ENCODE assay signal across 25 cellular contexts in the genomic region with DNA sequence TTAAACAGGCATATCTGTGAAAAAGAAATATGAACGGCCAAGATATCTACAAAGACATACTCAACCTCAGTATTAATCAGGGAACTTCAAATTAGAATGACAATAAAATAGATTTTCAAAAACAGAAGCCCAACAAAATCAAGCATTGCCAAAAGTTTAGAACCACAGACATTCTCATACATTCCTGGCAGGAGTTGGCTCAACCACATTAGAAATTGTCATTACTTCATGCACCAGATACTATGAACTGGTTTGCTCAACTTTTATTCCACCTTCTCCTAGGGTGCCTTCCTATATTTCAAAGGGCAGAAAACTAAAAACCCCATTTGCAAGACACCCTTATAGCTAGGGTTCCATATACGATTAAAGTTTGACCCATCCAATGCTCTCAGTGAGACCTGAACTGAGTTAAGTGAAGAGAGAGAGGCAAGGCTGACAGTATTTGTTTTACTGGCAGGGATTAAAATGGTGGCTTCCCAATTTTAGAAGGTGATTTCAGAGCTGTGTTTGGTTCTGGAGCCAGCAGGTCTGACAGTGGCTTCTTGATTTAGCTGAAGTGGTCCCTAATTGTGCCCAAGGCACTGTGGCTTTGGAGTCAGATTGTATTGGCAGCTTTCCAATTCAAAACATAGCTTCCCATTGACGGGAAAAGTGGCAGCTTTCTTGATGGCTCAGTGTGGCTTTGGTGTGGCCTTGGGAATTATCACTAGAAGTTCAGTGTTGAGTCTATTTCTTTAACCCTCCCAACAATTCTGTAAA.
A peak's percentile ranks its signal among the peaks of the same experiment; 100 is the strongest.
DNase-seq lines count a peak whose midpoint lies in the region; ATAC-seq, FAIRE-seq and TF ChIP-seq lines count a peak whose summit lies in the region.
"Had no signal": no experiment of that assay in that cellular context is flagged by ENCODE, and none has a peak within 500 bp of the region (broad histone marks: within the 10 kb centered on the region; RNA-seq: fewer than 3 reads in every experiment).

No MANE protein-coding gene starts in this region.

- ATAC-seq in heart right ventricle (peak in 6 of 8 donors; percentile 50 to 80 (median 54)), Right ventricle myocardium inferior (no peak), GM18520 (IDR thresholded peaks at IDR 0.05; ENCODE audit: unreplicated experiment) (no peak)
- ATAC-seq in natural killer cell treated with Interleukin-12 subunit alpha and Interleukin-12 subunit beta and Interleukin-15 and Interleukin-18, amount 100 ng/mL, for 72 hours = no peak

- H3K4me1 ChIP-seq in heart right ventricle (peaks cover 0 to 5% (median 0%) of the 10 kb centered on the region in 9 donors), astrocyte (ENCODE audit: insufficient read depth, low read length) (no peaks in the 10 kb centered on the region)
- H3K4me1 ChIP-seq: uterus had no signal

- H3K36me3 ChIP-seq in heart right ventricle = no peaks in the 10 kb centered on the region
- H3K36me3 ChIP-seq in astrocyte (ENCODE audit: insufficient read depth, low read length) = no peaks in the 10 kb centered on the region
- H3K36me3 ChIP-seq: uterus, WERI-Rb-1 had no signal

- FAIRE-seq in astrocyte (lab: Jason Lieb, UNC) = no peak
- FAIRE-seq: bronchial epithelial cell, endothelial cell of umbilical vein, GM12892 had no signal

- H3K9me3 Mint-ChIP-seq in astrocyte (ENCODE audit: unreplicated experiment) (peaks cover 5% of the 10 kb centered on the region), endothelial cell (ENCODE audit: unreplicated experiment) (no peaks in the 10 kb centered on the region)
- no peaks in the 10 kb centered on the region for H3K9me3 Mint-ChIP-seq in activated CD4-positive, alpha-beta T cell treated with anti-CD3 and anti-CD28 coated beads, Interleukin-2, amount 10 ng/mL, durations not matched to agents 24 days and 14 days
- H3K9me3 Mint-ChIP-seq in natural killer cell treated with Interleukin-12 subunit alpha and Interleukin-12 subunit beta and Interleukin-15 and Interleukin-18, amount 100 ng/mL, for 72 hours = no peaks in the 10 kb centered on the region

- no peaks in the 10 kb centered on the region for H3K36me3 Mint-ChIP-seq in astrocyte (ENCODE audit: low read depth, unreplicated experiment)
- H3K36me3 Mint-ChIP-seq in activated CD4-positive, alpha-beta T cell treated with anti-CD3 and anti-CD28 coated beads, Interleukin-2, amount 10 ng/mL, durations not matched to agents 24 days and 14 days (ENCODE audit: low read depth) = no peaks in the 10 kb centered on the region
- no peaks in the 10 kb centered on the region for H3K36me3 Mint-ChIP-seq in endothelial cell (ENCODE audit: low read depth, unreplicated experiment)
- H3K36me3 Mint-ChIP-seq in natural killer cell treated with Interleukin-12 subunit alpha and Interleukin-12 subunit beta and Interleukin-15 and Interleukin-18, amount 100 ng/mL, for 72 hours = no peaks in the 10 kb centered on the region

- H3K4me3 ChIP-seq in heart right ventricle (no peak overlapping the region), astrocyte (ENCODE audit: insufficient read depth, low read depth, low read length) (no peak overlapping the region)
- H3K4me3 ChIP-seq: lung, uterus had no signal

- H3K27me3 ChIP-seq in heart right ventricle = no peaks in the 10 kb centered on the region
- H3K27me3 ChIP-seq in astrocyte (ENCODE audit: insufficient read depth, low read length) = no peaks in the 10 kb centered on the region
- H3K27me3 ChIP-seq: uterus had no signal

- H3K79me2 ChIP-seq in astrocyte (ENCODE audit: insufficient read depth, low read length) = no peaks in the 10 kb centered on the region

- no peaks in the 10 kb centered on the region for H4K20me1 ChIP-seq in astrocyte (ENCODE audit: insufficient read depth, low read length)

- H3K4me1 Mint-ChIP-seq in astrocyte (ENCODE audit: low read depth, unreplicated experiment) (peaks cover 2% of the 10 kb centered on the region), endothelial cell (ENCODE audit: unreplicated experiment) (no peaks in the 10 kb centered on the region)
- H3K4me1 Mint-ChIP-seq in activated CD4-positive, alpha-beta T cell treated with anti-CD3 and anti-CD28 coated beads, Interleukin-2, amount 10 ng/mL, durations not matched to agents 24 days and 14 days = no peaks in the 10 kb centered on the region
- H3K4me1 Mint-ChIP-seq in natural killer cell treated with Interleukin-12 subunit alpha and Interleukin-12 subunit beta and Interleukin-15 and Interleukin-18, amount 100 ng/mL, for 72 hours (ENCODE audit: low read depth in 2 of 2) = no peaks in the 10 kb centered on the region

- H3K27me3 Mint-ChIP-seq in astrocyte (ENCODE audit: low read depth, unreplicated experiment) = peaks cover 2% of the 10 kb centered on the region
- H3K27me3 Mint-ChIP-seq in activated CD4-positive, alpha-beta T cell treated with anti-CD3 and anti-CD28 coated beads, Interleukin-2, amount 10 ng/mL, durations not matched to agents 24 days and 14 days = no peaks in the 10 kb centered on the region
- H3K27me3 Mint-ChIP-seq in endothelial cell (ENCODE audit: unreplicated experiment) = peaks cover 2% of the 10 kb centered on the region
- H3K27me3 Mint-ChIP-seq in natural killer cell treated with Interleukin-12 subunit alpha and Interleukin-12 subunit beta and Interleukin-15 and Interleukin-18, amount 100 ng/mL, for 72 hours = peaks cover 5 to 7% of the 10 kb centered on the region in 2 donors

- WGBS in heart right ventricle, 2 donors = 64 to 69% methylated on average over 3 of the region's 3 CpGs

- H3K27ac ChIP-seq in heart right ventricle = peak overlapping the region in 1 of 10 donors; percentile 41
- H3K27ac ChIP-seq in astrocyte (ENCODE audit: low read depth, low read length) = no peak overlapping the region
- H3K27ac ChIP-seq: HL-60, uterus, WERI-Rb-1 had no signal

- H3K4me2 ChIP-seq in astrocyte (ENCODE audit: low read length) = no peak overlapping the region

- no peak for TF ChIP-seq CTCF in heart right ventricle (IDR thresholded peaks at IDR 0.05)
- TF ChIP-seq CTCF in astrocyte (IDR thresholded peaks at IDR 0.05; ENCODE audit: insufficient read depth, low read depth, low read length) = no peak
- no peak for TF ChIP-seq CTCF in endothelial cell (IDR thresholded peaks at IDR 0.05; ENCODE audit: unreplicated experiment)

- H2AFZ ChIP-seq in astrocyte (ENCODE audit: low read depth, low read length) = no peak overlapping the region

- H3K9ac ChIP-seq in astrocyte (ENCODE audit: low read length) = no peak overlapping the region

- intact Hi-C loops in heart right ventricle (cut with DNase I) = no loop called here
- intact Hi-C loops in Right ventricle myocardium inferior (cut with DNase I) = no loop called here
- intact Hi-C loops in activated CD4-positive, alpha-beta T cell treated with anti-CD3 and anti-CD28 coated beads, Interleukin-2, amount 10 ng/mL, durations not matched to agents 24 days and 14 days (cut with micrococcal nuclease) = no loop called here

- H3K27ac Mint-ChIP-seq in astrocyte (ENCODE audit: unreplicated experiment) (no peak overlapping the region), endothelial cell (ENCODE audit: unreplicated experiment) (no peak overlapping the region)
- no peak overlapping the region for H3K27ac Mint-ChIP-seq in activated CD4-positive, alpha-beta T cell treated with anti-CD3 and anti-CD28 coated beads, Interleukin-2, amount 10 ng/mL, durations not matched to agents 24 days and 14 days
- H3K27ac Mint-ChIP-seq in natural killer cell treated with Interleukin-12 subunit alpha and Interleukin-12 subunit beta and Interleukin-15 and Interleukin-18, amount 100 ng/mL, for 72 hours = no peak overlapping the region

- DNase-seq in heart right ventricle = no peak
- DNase-seq in Right ventricle myocardium inferior (ENCODE audit: missing footprints) = no peak
- DNase-seq in NCI-H2227 (lab: John Stamatoyannopoulos, UW; ENCODE audit: unreplicated experiment) = peak; percentile 58
- DNase-seq in astrocyte (ENCODE audit: low read depth) = peak; percentile 56
- DNase-seq in activated CD4-positive, alpha-beta T cell treated with anti-CD3 and anti-CD28 coated beads, Interleukin-2, amount 10 ng/mL, durations not matched to agents 24 days and 14 days = no peak
- no peak for DNase-seq in endothelial cell (ENCODE audit: low spot score)
- DNase-seq in natural killer cell treated with Interleukin-12 subunit alpha and Interleukin-12 subunit beta and Interleukin-15 and Interleukin-18, amount 100 ng/mL, for 72 hours (ENCODE audit: low spot score) = no peak
- DNase-seq: activated CD8-positive, alpha-beta memory T cell treated with anti-CD3 and anti-CD28 coated beads, Interleukin-2, amount 50 U/mL, for 48 hours; DMS 273 treated with DMSO at 0.1 percent for 48 hours; GF-D8; GOT3; hypothalamus; islet precursor cell; MM.1S; NCI-H1930; nucleus accumbens; stimulated activated CD8-positive, alpha-beta memory T cell treated with anti-CD3 and anti-CD28 coated beads, Interleukin-4, amount 100 ng/mL, for 48 hours; uterus; WERI-Rb-1 had no signal

- no peaks in the 10 kb centered on the region for H3K9me3 ChIP-seq in heart right ventricle
- H3K9me3 ChIP-seq in astrocyte (ENCODE audit: insufficient read depth, low read depth, low read length) = no peaks in the 10 kb centered on the region
- H3K9me3 ChIP-seq: uterus had no signal

- H3K4me3 Mint-ChIP-seq in astrocyte (ENCODE audit: unreplicated experiment) (no peak overlapping the region), endothelial cell (ENCODE audit: unreplicated experiment) (no peak overlapping the region)
- no peak overlapping the region for H3K4me3 Mint-ChIP-seq in activated CD4-positive, alpha-beta T cell treated with anti-CD3 and anti-CD28 coated beads, Interleukin-2, amount 10 ng/mL, durations not matched to agents 24 days and 14 days
- H3K4me3 Mint-ChIP-seq in natural killer cell treated with Interleukin-12 subunit alpha and Interleukin-12 subunit beta and Interleukin-15 and Interleukin-18, amount 100 ng/mL, for 72 hours = no peak overlapping the region

Comparison
In these comparisons a context has a peak if more than half of its experiments do, and no peak if none do; other contexts are left out.
1. ATAC-seq: peak in heart right ventricle (6 of 8); none in Right ventricle myocardium inferior (single experiment), GM18520 (single experiment) and natural killer cell treated with Interleukin-12 subunit alpha and Interleukin-12 subunit beta and Interleukin-15 and Interleukin-18, amount 100 ng/mL, for 72 hours (0 of 2).
2. DNase-seq: peak in NCI-H2227 (single experiment) and astrocyte (single experiment); none in heart right ventricle (0 of 2), Right ventricle myocardium inferior (single experiment), activated CD4-positive, alpha-beta T cell treated with anti-CD3 and anti-CD28 coated beads, Interleukin-2, amount 10 ng/mL, durations not matched to agents 24 days and 14 days (single experiment), endothelial cell (single experiment) and natural killer cell treated with Interleukin-12 subunit alpha and Interleukin-12 subunit beta and Interleukin-15 and Interleukin-18, amount 100 ng/mL, for 72 hours (single experiment).